Comparison of ENCODE assay signal across 27 cellular contexts in the genomic region with DNA sequence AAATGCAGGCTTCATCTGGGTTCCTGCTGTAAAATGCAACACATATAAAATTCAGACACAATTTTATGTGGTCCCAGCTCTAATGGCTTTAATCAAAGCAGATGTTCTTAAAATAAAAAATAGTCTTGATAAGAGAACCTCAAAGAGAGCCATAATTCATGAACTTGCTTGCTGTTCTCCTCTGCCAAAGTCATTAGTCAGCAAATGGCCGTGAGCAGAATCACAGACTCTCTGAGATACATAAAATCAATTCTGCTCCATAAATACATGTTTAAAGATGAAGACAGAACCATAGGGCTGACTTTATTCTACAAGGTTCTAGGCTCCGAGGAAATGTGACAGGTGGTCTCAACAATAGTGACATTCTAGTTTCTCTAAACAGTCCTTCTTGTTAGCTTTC.
"Had no signal": no experiment of that assay in that cellular context is flagged by ENCODE, and none has a peak within 500 bp of the region (broad histone marks: within the 10 kb centered on the region; RNA-seq: fewer than 3 reads in every experiment).

No MANE protein-coding gene starts in this region.

- H3K4me1 ChIP-seq: prostate gland had no signal

- H3K9me3 ChIP-seq: left ventricle myocardium inferior, ovary, prostate gland, tibial nerve, uterus had no signal

- FAIRE-seq: islet of Langerhans, kidney had no signal

- H3K9me3 Mint-ChIP-seq: mesothelial cell of epicardium; natural killer cell; stimulated activated memory B cell treated with anti-CD40 and anti-IgM and Interleukin-4, amounts not matched to agents 10 μg/mL and 1 μg/mL and 100 μg/mL, for 72 hours; stimulated activated naive CD8-positive, alpha-beta T cell treated with anti-CD3 and anti-CD28 coated beads, Interleukin-15, amount 100 ng/mL, for 72 hours; type B pancreatic cell had no signal

- H3K4me3 ChIP-seq: left ventricle myocardium inferior, lung, ovary, prostate gland, smooth muscle cell, tibial nerve, uterus had no signal

- H3K4me1 Mint-ChIP-seq: immature natural killer cell; naive B cell; natural killer cell; stimulated activated memory B cell treated with anti-CD40 and anti-IgM and Interleukin-4, amounts not matched to agents 10 μg/mL and 1 μg/mL and 100 μg/mL, for 72 hours; stimulated activated naive CD8-positive, alpha-beta T cell treated with anti-CD3 and anti-CD28 coated beads, Interleukin-15, amount 100 ng/mL, for 72 hours had no signal

- ATAC-seq: natural killer cell; right cardiac atrium; stimulated activated memory B cell treated with anti-CD40 and anti-IgM and Interleukin-4, amounts not matched to agents 10 μg/mL and 1 μg/mL and 100 μg/mL, for 72 hours; stimulated activated naive CD8-positive, alpha-beta T cell treated with anti-CD3 and anti-CD28 coated beads, Interleukin-15, amount 100 ng/mL, for 72 hours had no signal

- H3K27ac Mint-ChIP-seq: immature natural killer cell; mesothelial cell of epicardium; naive B cell; natural killer cell; stimulated activated memory B cell treated with anti-CD40 and anti-IgM and Interleukin-4, amounts not matched to agents 10 μg/mL and 1 μg/mL and 100 μg/mL, for 72 hours; stimulated activated naive CD8-positive, alpha-beta T cell treated with anti-CD3 and anti-CD28 coated beads, Interleukin-15, amount 100 ng/mL, for 72 hours; type B pancreatic cell had no signal

- H3K36me3 ChIP-seq: left ventricle myocardium inferior, ovary, prostate gland, tibial nerve, uterus had no signal

- H3K36me3 Mint-ChIP-seq: immature natural killer cell; mesothelial cell of epicardium; naive B cell; natural killer cell; stimulated activated memory B cell treated with anti-CD40 and anti-IgM and Interleukin-4, amounts not matched to agents 10 μg/mL and 1 μg/mL and 100 μg/mL, for 72 hours; type B pancreatic cell had no signal

- DNase-seq: hippocampal formation; immature natural killer cell; kidney; left ventricle myocardium inferior; mesendoderm; naive B cell; natural killer cell; posterior cingulate gyrus; retina; right cardiac atrium; stimulated activated CD4-positive, alpha-beta T cell treated with anti-CD3 and anti-CD28 coated beads, Interleukin-1b, Interleukin-23, amount 100 ng/mL, for 48 hours; stimulated activated CD4-positive, alpha-beta T cell treated with anti-CD3 and anti-CD28 coated beads, Interleukin-2, amount 100 ng/mL, for 48 hours; stimulated activated CD4-positive, alpha-beta T cell treated with anti-CD3 and anti-CD28 coated beads, Interleukin-4, amount 100 ng/mL, for 4 hours; stimulated activated CD8-positive, alpha-beta memory T cell treated with anti-CD3 and anti-CD28 coated beads, Interleukin-4, amount 100 ng/mL, for 48 hours; stimulated activated naive CD4-positive, alpha-beta T cell treated with Interleukin-2 at 50 U/mL for 16 hours; stimulated activated naive CD8-positive, alpha-beta T cell treated with anti-CD3 and anti-CD28 coated beads, Interleukin-15, amount 100 ng/mL, for 72 hours; substantia nigra; uterus had no signal

- H3K4me2 ChIP-seq: smooth muscle cell had no signal

- H3K27ac ChIP-seq: left ventricle myocardium inferior, ovary, prostate gland, uterus had no signal

- H3K4me3 Mint-ChIP-seq: immature natural killer cell; mesothelial cell of epicardium; naive B cell; natural killer cell; stimulated activated memory B cell treated with anti-CD40 and anti-IgM and Interleukin-4, amounts not matched to agents 10 μg/mL and 1 μg/mL and 100 μg/mL, for 72 hours; stimulated activated naive CD8-positive, alpha-beta T cell treated with anti-CD3 and anti-CD28 coated beads, Interleukin-15, amount 100 ng/mL, for 72 hours; type B pancreatic cell had no signal

- H3K27me3 ChIP-seq: ovary, tibial nerve, uterus had no signal
